ENCODE assay signal across 19 cellular contexts in the genomic region with DNA sequence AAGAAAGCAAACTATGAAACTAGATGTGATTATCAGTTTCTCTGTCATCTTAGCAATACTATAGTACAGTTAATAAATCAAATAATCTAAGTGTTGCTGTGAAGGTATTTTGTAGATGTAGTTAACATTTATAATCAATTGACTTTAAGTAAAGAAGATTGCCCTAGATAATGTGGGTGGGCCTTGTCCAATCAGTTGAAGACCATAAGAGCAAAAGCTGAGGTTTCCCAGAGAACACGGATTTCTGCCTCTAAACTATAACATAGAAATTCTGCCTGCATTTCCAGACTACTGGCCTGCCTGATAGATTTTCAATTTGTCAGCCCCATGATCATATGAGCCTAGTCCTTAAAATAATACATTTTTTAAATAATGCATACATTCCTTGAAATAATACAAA.
DNase-seq lines count a peak whose midpoint lies in the region; ATAC-seq and TF ChIP-seq lines count a peak whose summit lies in the region.
"Had no signal": no experiment of that assay in that cellular context is flagged by ENCODE, and none has a peak within 500 bp of the region (broad histone marks: within the 10 kb centered on the region; RNA-seq: fewer than 3 reads in every experiment).

No MANE protein-coding gene starts in this region.

- in situ Hi-C loops in mammary epithelial cell (cut with MboI; ENCODE audit: low sequenced_read_pairs in 2 of 2), result no loop called here

- no peak for DNase-seq in MCF 10A (ENCODE audit: unreplicated experiment)
- no peak for DNase-seq in mammary epithelial cell
- DNase-seq in adipocyte (ENCODE audit: low read depth), result no peak
- no peak for DNase-seq in mesenchymal stem cell
- DNase-seq in smooth muscle cell (lab: John Stamatoyannopoulos, UW; ENCODE audit: unreplicated experiment), result no peak
- no peak for DNase-seq in stimulated activated CD8-positive, alpha-beta memory T cell treated with anti-CD3 and anti-CD28 coated beads, Interleukin-4, amount 100 ng/mL, for 48 hours
- no peak for DNase-seq in activated naive CD4-positive, alpha-beta T cell treated with anti-CD3 and anti-CD28 coated beads, Interleukin-2, amount 50 U/mL, for 72 hours (ENCODE audit: low spot score in 2 of 2)
- DNase-seq: CD4-positive, alpha-beta memory T cell; DMS153; DMS79; GDM1; GOT3; H9 had no signal

- no peaks in the 10 kb centered on the region for H3K36me3 ChIP-seq in mammary epithelial cell (ENCODE audit: insufficient read depth, low read length)
- no peaks in the 10 kb centered on the region for H3K36me3 ChIP-seq in adipocyte (ENCODE audit: control insufficient read depth, insufficient read depth, low read length, severe bottlenecking)
- H3K36me3 ChIP-seq in mesenchymal stem cell (ENCODE audit: control insufficient read depth in 1 of 2, insufficient read depth in 2 of 2, low read depth in 1 of 2, low read length in 2 of 2), result peaks cover 0 to 4% of the 10 kb centered on the region in 2 experiments
- H3K36me3 ChIP-seq in smooth muscle cell (ENCODE audit: low read depth), result no peaks in the 10 kb centered on the region
- H3K36me3 ChIP-seq: BLaER1 had no signal

- BruUV-seq in MCF 10A (replicated peaks; lab: Mats Ljungman, UMichigan), result no TSS peak
- no TSS peak for BruUV-seq in mammary epithelial cell (replicated peaks; lab: Mats Ljungman, UMichigan)

- no peak overlapping the region for H3K18ac ChIP-seq in mesenchymal stem cell (ENCODE audit: low read depth in 1 of 2, low read length in 2 of 2)

- H3K4me3 Mint-ChIP-seq in MCF 10A (ENCODE audit: unreplicated experiment), result no peak overlapping the region
- H3K4me3 Mint-ChIP-seq: CD14-positive monocyte; CD4-positive, alpha-beta memory T cell; H9 had no signal

- no peaks in the 10 kb centered on the region for H3K36me3 Mint-ChIP-seq in MCF 10A (ENCODE audit: insufficient read depth, unreplicated experiment)
- no peaks in the 10 kb centered on the region for H3K36me3 Mint-ChIP-seq in activated naive CD4-positive, alpha-beta T cell treated with anti-CD3 and anti-CD28 coated beads, Interleukin-2, amount 50 U/mL, for 72 hours
- H3K36me3 Mint-ChIP-seq: CD14-positive monocyte; CD4-positive, alpha-beta memory T cell had no signal

- H3K14ac ChIP-seq in mesenchymal stem cell (ENCODE audit: low read length in 2 of 2), result no peak overlapping the region

- H3K27me3 ChIP-seq in mammary epithelial cell (ENCODE audit: insufficient read depth, low read length) (no peaks in the 10 kb centered on the region), adipocyte (replicated peaks; ENCODE audit: control insufficient read depth, insufficient read depth, low read length) (no peaks in the 10 kb centered on the region), mesenchymal stem cell (ENCODE audit: control insufficient read depth in 1 of 2, insufficient read depth in 1 of 2, low read length in 2 of 2) (no peaks in the 10 kb centered on the region), smooth muscle cell (ENCODE audit: low read depth) (no peaks in the 10 kb centered on the region)
- H3K27me3 ChIP-seq: BLaER1 had no signal

- peaks cover 33% of the 10 kb centered on the region for H3K4me1 Mint-ChIP-seq in MCF 10A (ENCODE audit: insufficient read depth, unreplicated experiment)
- H3K4me1 Mint-ChIP-seq: CD14-positive monocyte; CD4-positive, alpha-beta memory T cell had no signal

- H3K79me1 ChIP-seq in mesenchymal stem cell (replicated peaks; ENCODE audit: low read length, poor library complexity, severe bottlenecking), result no peaks in the 10 kb centered on the region

- H4K8ac ChIP-seq in mesenchymal stem cell (ENCODE audit: low read length), result no peak overlapping the region

- no peak overlapping the region for H4K91ac ChIP-seq in mesenchymal stem cell (ENCODE audit: low read length)

- TF ChIP-seq CTCF in MCF 10A (IDR thresholded peaks at IDR 0.05; ENCODE audit: unreplicated experiment) (no peak), mammary epithelial cell (conservative IDR thresholded peaks at IDR 0.05 in 1 of 2, IDR thresholded peaks at IDR 0.05 in 1 of 2; ENCODE audit: extremely low read depth in 1 of 2, insufficient read depth in 1 of 2, low read depth in 1 of 2, low read length in 2 of 2) (no peak), smooth muscle cell (IDR thresholded peaks at IDR 0.05; ENCODE audit: borderline replicate concordance, insufficient read depth, poor library complexity, severe bottlenecking) (no peak)

- WGBS in mammary epithelial cell (ENCODE audit: low coverage, missing lambda C conversion rate), result 78% methylated on average over 1 of the region's 1 CpG
- 86% methylated on average over 1 of the region's 1 CpG for WGBS in mesenchymal stem cell
- WGBS in smooth muscle cell (ENCODE audit: low lambda C conversion rate), result 96% methylated on average over 1 of the region's 1 CpG

- no peak for ATAC-seq in GM18861 (IDR thresholded peaks at IDR 0.05; ENCODE audit: unreplicated experiment)
- ATAC-seq in activated naive CD4-positive, alpha-beta T cell treated with anti-CD3 and anti-CD28 coated beads, Interleukin-2, amount 50 U/mL, for 72 hours, result no peak
- ATAC-seq: A549 had no signal

- H3K9me3 Mint-ChIP-seq in MCF 10A (ENCODE audit: unreplicated experiment), result no peaks in the 10 kb centered on the region
- H3K9me3 Mint-ChIP-seq in activated naive CD4-positive, alpha-beta T cell treated with anti-CD3 and anti-CD28 coated beads, Interleukin-2, amount 50 U/mL, for 72 hours, result no peaks in the 10 kb centered on the region
- H3K9me3 Mint-ChIP-seq: CD14-positive monocyte, H9 had no signal

- H4K20me1 ChIP-seq in mammary epithelial cell (ENCODE audit: insufficient read depth, low read length) (no peaks in the 10 kb centered on the region), smooth muscle cell (ENCODE audit: low read depth) (no peaks in the 10 kb centered on the region)
- H4K20me1 ChIP-seq: BLaER1 had no signal

- dilution Hi-C loops in mammary epithelial cell (cut with HindIII; ENCODE audit: low sequenced_read_pairs), result no loop called here

- POLR2A ChIA-PET in MCF 10A (lab: Yijun Ruan, JAX), result no interaction called here

- H2BK15ac ChIP-seq in mesenchymal stem cell (ENCODE audit: low read depth, poor library complexity, severe bottlenecking), result no peak overlapping the region

- no peak overlapping the region for H3K4me2 ChIP-seq in mammary epithelial cell (ENCODE audit: insufficient read depth, low read depth, low read length)
- no peak overlapping the region for H3K4me2 ChIP-seq in mesenchymal stem cell (ENCODE audit: low read length, poor library complexity, severe bottlenecking)
- H3K4me2 ChIP-seq in smooth muscle cell, result no peak overlapping the region
- H3K4me2 ChIP-seq: A549, BLaER1 had no signal

- H2BK12ac ChIP-seq in mesenchymal stem cell (ENCODE audit: low read length in 2 of 2), result no peak overlapping the region

- H3K23ac ChIP-seq in mesenchymal stem cell (ENCODE audit: low read length in 2 of 2), result no peak overlapping the region

- no peaks in the 10 kb centered on the region for H3K9me3 ChIP-seq in mammary epithelial cell (replicated peaks; ENCODE audit: insufficient read depth, low read length)
- no peaks in the 10 kb centered on the region for H3K9me3 ChIP-seq in adipocyte (ENCODE audit: control insufficient read depth, low read length)
- no peaks in the 10 kb centered on the region for H3K9me3 ChIP-seq in mesenchymal stem cell (ENCODE audit: control insufficient read depth, low read length)
- no peaks in the 10 kb centered on the region for H3K9me3 ChIP-seq in smooth muscle cell (replicated peaks; ENCODE audit: low read depth)
- H3K9me3 ChIP-seq: A549, BLaER1 had no signal

- H3K79me2 ChIP-seq in mammary epithelial cell (ENCODE audit: insufficient read depth, low read length) (no peaks in the 10 kb centered on the region), smooth muscle cell (ENCODE audit: low read depth) (no peaks in the 10 kb centered on the region)

- intact Hi-C loops in MCF 10A (cut with micrococcal nuclease), result no loop called here
- intact Hi-C loops in mammary epithelial cell (cut with micrococcal nuclease), result no loop called here

- H3K27ac ChIP-seq in mammary epithelial cell (ENCODE audit: insufficient read depth, low read depth, low read length) (no peak overlapping the region), mesenchymal stem cell (ENCODE audit: low read length, poor library complexity, severe bottlenecking) (no peak overlapping the region), smooth muscle cell (ENCODE audit: low read depth) (peak overlapping the region; percentile 82)
- H3K27ac ChIP-seq: 22Rv1, A549, BLaER1, HL-60 had no signal

- no peak overlapping the region for H2BK120ac ChIP-seq in mesenchymal stem cell (ENCODE audit: low read depth, low read length)

- CTCF ChIA-PET in MCF 10A (lab: Yijun Ruan, JAX) (no interaction called here), mammary epithelial cell (lab: Charles Lee; ENCODE audit: low non-redundant PET) (no interaction called here)

- peaks cover 17% of the 10 kb centered on the region for H3F3A ChIP-seq in smooth muscle cell (ENCODE audit: low read depth)

- peak overlapping the region; percentile 97 for H3K27ac Mint-ChIP-seq in MCF 10A (ENCODE audit: low read depth, unreplicated experiment)
- no peak overlapping the region for H3K27ac Mint-ChIP-seq in activated naive CD4-positive, alpha-beta T cell treated with anti-CD3 and anti-CD28 coated beads, Interleukin-2, amount 50 U/mL, for 72 hours
- H3K27ac Mint-ChIP-seq: CD14-positive monocyte; CD4-positive, alpha-beta memory T cell; H9 had no signal

- no peak overlapping the region for H2AK5ac ChIP-seq in mesenchymal stem cell (ENCODE audit: low read length, severe bottlenecking)

- H3K27me3 Mint-ChIP-seq in MCF 10A (ENCODE audit: insufficient read depth, unreplicated experiment), result no peaks in the 10 kb centered on the region
- H3K27me3 Mint-ChIP-seq: CD4-positive, alpha-beta memory T cell had no signal

- no peak overlapping the region for H3K4ac ChIP-seq in mesenchymal stem cell (ENCODE audit: low read depth in 1 of 2, low read length in 2 of 2)

- H3K4me1 ChIP-seq in mammary epithelial cell (ENCODE audit: insufficient read depth, low read length) (no peaks in the 10 kb centered on the region), adipocyte (ENCODE audit: control insufficient read depth, insufficient read depth, low read length) (peaks cover 43% of the 10 kb centered on the region), mesenchymal stem cell (ENCODE audit: control insufficient read depth, insufficient read depth, low read depth, low read length) (peaks cover 1% of the 10 kb centered on the region), smooth muscle cell (ENCODE audit: low read depth) (peaks cover 8% of the 10 kb centered on the region)
- H3K4me1 ChIP-seq: BLaER1 had no signal

- H2BK5ac ChIP-seq in mesenchymal stem cell (ENCODE audit: low read depth, low read length, poor library complexity, severe bottlenecking), result no peak overlapping the region

- H2AFZ ChIP-seq in mammary epithelial cell (ENCODE audit: low read depth, low read length) (no peak overlapping the region), mesenchymal stem cell (ENCODE audit: low read depth, low read length) (no peak overlapping the region), smooth muscle cell (ENCODE audit: low read depth) (no peak overlapping the region)

- H3K4me3 ChIP-seq in mammary epithelial cell (replicated peaks in 1 of 3; ENCODE audit: insufficient read depth in 1 of 3, low read depth in 2 of 3, low read length in 3 of 3) (no peak overlapping the region), adipocyte (ENCODE audit: low read length) (peak overlapping the region; percentile 72), mesenchymal stem cell (ENCODE audit: insufficient read depth in 1 of 2, low read depth in 1 of 2, low read length in 2 of 2) (peak overlapping the region in 1 of 2 experiments; percentile 71), smooth muscle cell (no peak overlapping the region)
- H3K4me3 ChIP-seq: A549, BLaER1 had no signal

- H3K9ac ChIP-seq in mammary epithelial cell (ENCODE audit: insufficient read depth, low read length) (no peak overlapping the region), adipocyte (ENCODE audit: low read length) (peak overlapping the region; percentile 87), mesenchymal stem cell (ENCODE audit: low read length) (peak overlapping the region; percentile 83), smooth muscle cell (ENCODE audit: low read depth) (no peak overlapping the region)
- H3K9ac ChIP-seq: BLaER1 had no signal

Comparison
In these comparisons a context has a peak if more than half of its experiments do, and no peak if none do; other contexts are left out.
1. H3K9ac ChIP-seq: peak in adipocyte (single experiment) and mesenchymal stem cell (single experiment); none in mammary epithelial cell (single experiment) and smooth muscle cell (single experiment).